In the genomic region with DNA sequence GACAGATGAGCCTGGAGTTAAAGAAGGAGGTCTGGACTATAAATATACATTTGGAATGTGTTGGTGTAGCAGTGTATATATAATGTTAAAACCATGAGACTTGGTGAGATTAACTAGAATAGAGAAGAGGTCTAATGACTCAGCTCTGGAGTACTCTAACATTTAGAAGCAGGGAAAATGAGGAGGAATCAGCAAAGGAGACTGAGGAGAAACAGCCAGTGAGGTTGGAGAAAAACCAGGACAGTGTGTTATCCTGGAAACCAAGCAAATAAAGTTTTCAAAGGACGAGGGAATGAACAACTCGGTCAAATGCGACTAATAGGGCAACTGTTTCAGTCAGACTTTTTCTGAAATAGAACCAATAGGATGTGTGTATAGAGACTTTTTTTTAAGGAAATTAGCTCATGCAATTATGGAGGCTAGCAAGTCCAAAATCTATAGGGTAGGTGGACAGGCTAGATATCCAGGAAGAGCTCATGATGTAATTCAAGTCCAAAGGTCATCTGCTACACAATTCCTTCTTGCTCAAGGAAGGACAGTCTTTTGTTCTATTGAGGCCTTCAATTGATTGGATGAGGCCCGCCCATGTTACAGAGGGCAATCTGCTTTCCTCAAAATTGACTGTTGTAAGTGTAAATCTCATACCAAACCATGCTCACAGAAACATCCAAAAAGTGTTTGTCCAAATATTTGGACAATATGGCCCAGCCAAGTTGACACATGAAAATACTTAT, we compare ENCODE assay signal across 1 cellular context.
TF ChIP-seq lines count a peak whose summit lies in the region.

No MANE protein-coding gene starts in this region.

TF ChIP-seq in HepG2, 621 proteins besides CTCF, POLR2A, EP300 and RAD21 (continues in another document):
- TF ChIP-seq ZNF468 (CRISPR knock-in tag; IDR thresholded peaks at IDR 0.05) (no peak), ZNF775 (CRISPR knock-in tag; IDR thresholded peaks at IDR 0.05; ENCODE audit: borderline replicate concordance) (no peak), RARA (CRISPR knock-in tag; IDR thresholded peaks at IDR 0.05) (0 out of 2 replicates have a peak, but pooled peaks have one; percentile 14), ISX (CRISPR knock-in tag; conservative IDR thresholded peaks at IDR 0.05) (no peak), SMYD3 (CRISPR knock-in tag; IDR thresholded peaks at IDR 0.05) (no peak), ZNF20 (CRISPR knock-in tag; IDR thresholded peaks at IDR 0.05) (no peak), SATB2 (CRISPR knock-in tag; IDR thresholded peaks at IDR 0.05) (no peak), KMT2B (CRISPR knock-in tag; IDR thresholded peaks at IDR 0.05) (no peak), ZNF644 (CRISPR knock-in tag; IDR thresholded peaks at IDR 0.05; ENCODE audit: low read depth) (0 out of 2 replicates have a peak, but pooled peaks have one; percentile 23), NFE2 (CRISPR knock-in tag; IDR thresholded peaks at IDR 0.05) (no peak), EHMT2 (IDR thresholded peaks at IDR 0.05; ENCODE audit: borderline replicate concordance, low read depth, low read length) (peak; percentile 51; the same call in 1 of the 2 replicates), ZFP62 (CRISPR knock-in tag; IDR thresholded peaks at IDR 0.05) (no peak), MXI1 (IDR thresholded peaks at IDR 0.05; ENCODE audit: borderline replicate concordance, low read depth, low read length) (no peak), ISL2 (CRISPR knock-in tag; IDR thresholded peaks at IDR 0.05) (no peak), IRX3 (CRISPR knock-in tag; IDR thresholded peaks at IDR 0.05; ENCODE audit: borderline replicate concordance, low read depth) (no peak), ZNF7 (CRISPR knock-in tag; IDR thresholded peaks at IDR 0.05) (no peak), REL (CRISPR knock-in tag; conservative IDR thresholded peaks at IDR 0.05) (no peak), POGZ (CRISPR knock-in tag; IDR thresholded peaks at IDR 0.05) (peak; percentile 49; the same call in 1 of the 2 replicates), JUN (CRISPR knock-in tag; IDR thresholded peaks at IDR 0.05) (no peak), ELF3 (CRISPR knock-in tag; IDR thresholded peaks at IDR 0.05) (no peak; the same call in 1 of the 2 replicates), IKZF1 (IDR thresholded peaks at IDR 0.05) (no peak), SIX1 (CRISPR knock-in tag; IDR thresholded peaks at IDR 0.05; ENCODE audit: borderline replicate concordance) (no peak), ZNF788 (CRISPR knock-in tag; IDR thresholded peaks at IDR 0.05; ENCODE audit: borderline replicate concordance) (no peak), PAWR (CRISPR knock-in tag; IDR thresholded peaks at IDR 0.05; ENCODE audit: borderline replicate concordance) (no peak), HNRNPK (IDR thresholded peaks at IDR 0.05; ENCODE audit: low read depth, low read length, poor library complexity, severe bottlenecking) (no peak), ZNF160 (CRISPR knock-in tag; IDR thresholded peaks at IDR 0.05) (no peak), JUNB (CRISPR knock-in tag; IDR thresholded peaks at IDR 0.05; ENCODE audit: borderline replicate concordance) (no peak), TBX2 (CRISPR knock-in tag; IDR thresholded peaks at IDR 0.05; ENCODE audit: borderline replicate concordance) (no peak), RFXAP (CRISPR knock-in tag; IDR thresholded peaks at IDR 0.05; ENCODE audit: borderline replicate concordance) (no peak), KDM5B (CRISPR knock-in tag; IDR thresholded peaks at IDR 0.05; ENCODE audit: borderline replicate concordance) (no peak), SALL1 (CRISPR knock-in tag; IDR thresholded peaks at IDR 0.05) (no peak), KDM5A (IDR thresholded peaks at IDR 0.05; ENCODE audit: borderline replicate concordance, low read length) (no peak), ZNF850 (CRISPR knock-in tag; conservative IDR thresholded peaks at IDR 0.05) (no peak), ZMYM4 (CRISPR knock-in tag; IDR thresholded peaks at IDR 0.05) (0 out of 2 replicates have a peak, but pooled peaks have one; percentile 35), ZNF672 (CRISPR knock-in tag; IDR thresholded peaks at IDR 0.05) (no peak), BCL6 (CRISPR knock-in tag; IDR thresholded peaks at IDR 0.05) (0 out of 2 replicates have a peak, but pooled peaks have one; percentile 46), AGO1 (IDR thresholded peaks at IDR 0.05; ENCODE audit: low read depth, low read length, poor library complexity, severe bottlenecking) (no peak), MAFK (conservative IDR thresholded peaks at IDR 0.05 in 1 of 2, IDR thresholded peaks at IDR 0.05 in 1 of 2; ENCODE audit: low read length in 2 of 2) (no peak), PHF20 (CRISPR knock-in tag; IDR thresholded peaks at IDR 0.05) (no peak), FOXA3 (CRISPR knock-in tag; IDR thresholded peaks at IDR 0.05) (peak; percentile 29; the same call in 1 of the 2 replicates), TOPORS (CRISPR knock-in tag; IDR thresholded peaks at IDR 0.05) (no peak), HDAC1 (CRISPR knock-in tag; IDR thresholded peaks at IDR 0.05) (no peak), KLF15 (CRISPR knock-in tag; IDR thresholded peaks at IDR 0.05; ENCODE audit: borderline replicate concordance) (no peak), SAP130 (CRISPR knock-in tag; IDR thresholded peaks at IDR 0.05; ENCODE audit: low read depth) (no peak), ZNF451 (CRISPR knock-in tag; IDR thresholded peaks at IDR 0.05) (no peak), ZKSCAN1 (IDR thresholded peaks at IDR 0.05; ENCODE audit: low read length) (no peak), ZNF205 (CRISPR knock-in tag; IDR thresholded peaks at IDR 0.05) (no peak), SOX13 (IDR thresholded peaks at IDR 0.05) (peak; percentile 88; the same call in 1 of the 2 replicates), SOX13 (CRISPR knock-in tag; conservative IDR thresholded peaks at IDR 0.05 in 1 of 2, IDR thresholded peaks at IDR 0.05 in 1 of 2) (peak in 1 of 2 experiments; percentile 94; a peak in 2 of 4 replicates), SNRNP70 (IDR thresholded peaks at IDR 0.05; ENCODE audit: low read depth, low read length) (no peak), TAF15 (IDR thresholded peaks at IDR 0.05; ENCODE audit: low read depth, low read length, poor library complexity, severe bottlenecking) (no peak), ZNF619 (CRISPR knock-in tag; IDR thresholded peaks at IDR 0.05) (no peak), SOX5 (CRISPR knock-in tag; IDR thresholded peaks at IDR 0.05; ENCODE audit: borderline replicate concordance) (peak; percentile 82), ZNF383 (CRISPR knock-in tag; IDR thresholded peaks at IDR 0.05; ENCODE audit: borderline replicate concordance) (no peak), ZNF777 (CRISPR knock-in tag; IDR thresholded peaks at IDR 0.05) (no peak), KLF13 (CRISPR knock-in tag; IDR thresholded peaks at IDR 0.05) (no peak), MZF1 (CRISPR knock-in tag; IDR thresholded peaks at IDR 0.05; ENCODE audit: borderline replicate concordance) (no peak), ATM (IDR thresholded peaks at IDR 0.05; ENCODE audit: borderline replicate concordance) (no peak), THAP11 (CRISPR knock-in tag; IDR thresholded peaks at IDR 0.05) (no peak)
- TF ChIP-seq, protein P1, sequence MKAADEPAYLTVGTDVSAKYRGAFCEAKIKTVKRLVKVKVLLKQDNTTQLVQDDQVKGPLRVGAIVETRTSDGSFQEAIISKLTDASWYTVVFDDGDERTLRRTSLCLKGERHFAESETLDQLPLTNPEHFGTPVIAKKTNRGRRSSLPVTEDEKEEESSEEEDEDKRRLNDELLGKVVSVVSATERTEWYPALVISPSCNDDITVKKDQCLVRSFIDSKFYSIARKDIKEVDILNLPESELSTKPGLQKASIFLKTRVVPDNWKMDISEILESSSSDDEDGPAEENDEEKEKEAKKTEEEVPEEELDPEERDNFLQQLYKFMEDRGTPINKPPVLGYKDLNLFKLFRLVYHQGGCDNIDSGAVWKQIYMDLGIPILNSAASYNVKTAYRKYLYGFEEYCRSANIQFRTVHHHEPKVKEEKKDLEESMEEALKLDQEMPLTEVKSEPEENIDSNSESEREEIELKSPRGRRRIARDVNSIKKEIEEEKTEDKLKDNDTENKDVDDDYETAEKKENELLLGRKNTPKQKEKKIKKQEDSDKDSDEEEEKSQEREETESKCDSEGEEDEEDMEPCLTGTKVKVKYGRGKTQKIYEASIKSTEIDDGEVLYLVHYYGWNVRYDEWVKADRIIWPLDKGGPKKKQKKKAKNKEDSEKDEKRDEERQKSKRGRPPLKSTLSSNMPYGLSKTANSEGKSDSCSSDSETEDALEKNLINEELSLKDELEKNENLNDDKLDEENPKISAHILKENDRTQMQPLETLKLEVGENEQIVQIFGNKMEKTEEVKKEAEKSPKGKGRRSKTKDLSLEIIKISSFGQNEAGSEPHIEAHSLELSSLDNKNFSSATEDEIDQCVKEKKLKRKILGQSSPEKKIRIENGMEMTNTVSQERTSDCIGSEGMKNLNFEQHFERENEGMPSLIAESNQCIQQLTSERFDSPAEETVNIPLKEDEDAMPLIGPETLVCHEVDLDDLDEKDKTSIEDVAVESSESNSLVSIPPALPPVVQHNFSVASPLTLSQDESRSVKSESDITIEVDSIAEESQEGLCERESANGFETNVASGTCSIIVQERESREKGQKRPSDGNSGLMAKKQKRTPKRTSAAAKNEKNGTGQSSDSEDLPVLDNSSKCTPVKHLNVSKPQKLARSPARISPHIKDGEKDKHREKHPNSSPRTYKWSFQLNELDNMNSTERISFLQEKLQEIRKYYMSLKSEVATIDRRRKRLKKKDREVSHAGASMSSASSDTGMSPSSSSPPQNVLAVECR (CRISPR knock-in tag; IDR thresholded peaks at IDR 0.05; ENCODE audit: borderline replicate concordance): no peak
- TF ChIP-seq, protein P2, sequence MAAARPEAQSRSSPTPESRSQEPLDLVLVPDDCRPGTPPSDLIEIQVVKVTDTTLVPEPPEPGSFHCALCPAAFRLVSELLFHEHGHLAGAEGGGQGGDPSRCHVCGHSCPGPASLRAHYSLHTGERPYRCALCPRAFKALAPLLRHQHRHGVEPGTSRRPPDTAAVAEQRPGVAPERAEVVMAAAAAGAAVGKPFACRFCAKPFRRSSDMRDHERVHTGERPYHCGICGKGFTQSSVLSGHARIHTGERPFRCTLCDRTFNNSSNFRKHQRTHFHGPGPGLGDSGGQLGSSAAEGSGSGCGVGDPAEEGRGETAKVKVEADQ (CRISPR knock-in tag; IDR thresholded peaks at IDR 0.05; ENCODE audit: borderline replicate concordance): no peak
- TF ChIP-seq, protein P3, sequence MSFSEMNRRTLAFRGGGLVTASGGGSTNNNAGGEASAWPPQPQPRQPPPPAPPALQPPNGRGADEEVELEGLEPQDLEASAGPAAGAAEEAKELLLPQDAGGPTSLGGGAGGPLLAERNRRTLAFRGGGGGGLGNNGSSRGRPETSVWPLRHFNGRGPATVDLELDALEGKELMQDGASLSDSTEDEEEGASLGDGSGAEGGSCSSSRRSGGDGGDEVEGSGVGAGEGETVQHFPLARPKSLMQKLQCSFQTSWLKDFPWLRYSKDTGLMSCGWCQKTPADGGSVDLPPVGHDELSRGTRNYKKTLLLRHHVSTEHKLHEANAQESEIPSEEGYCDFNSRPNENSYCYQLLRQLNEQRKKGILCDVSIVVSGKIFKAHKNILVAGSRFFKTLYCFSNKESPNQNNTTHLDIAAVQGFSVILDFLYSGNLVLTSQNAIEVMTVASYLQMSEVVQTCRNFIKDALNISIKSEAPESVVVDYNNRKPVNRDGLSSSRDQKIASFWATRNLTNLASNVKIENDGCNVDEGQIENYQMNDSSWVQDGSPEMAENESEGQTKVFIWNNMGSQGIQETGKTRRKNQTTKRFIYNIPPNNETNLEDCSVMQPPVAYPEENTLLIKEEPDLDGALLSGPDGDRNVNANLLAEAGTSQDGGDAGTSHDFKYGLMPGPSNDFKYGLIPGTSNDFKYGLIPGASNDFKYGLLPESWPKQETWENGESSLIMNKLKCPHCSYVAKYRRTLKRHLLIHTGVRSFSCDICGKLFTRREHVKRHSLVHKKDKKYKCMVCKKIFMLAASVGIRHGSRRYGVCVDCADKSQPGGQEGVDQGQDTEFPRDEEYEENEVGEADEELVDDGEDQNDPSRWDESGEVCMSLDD (CRISPR knock-in tag; IDR thresholded peaks at IDR 0.05; ENCODE audit: borderline replicate concordance): no peak
- TF ChIP-seq, protein P4, sequence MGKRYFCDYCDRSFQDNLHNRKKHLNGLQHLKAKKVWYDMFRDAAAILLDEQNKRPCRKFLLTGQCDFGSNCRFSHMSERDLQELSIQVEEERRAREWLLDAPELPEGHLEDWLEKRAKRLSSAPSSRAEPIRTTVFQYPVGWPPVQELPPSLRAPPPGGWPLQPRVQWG (CRISPR knock-in tag; IDR thresholded peaks at IDR 0.05; ENCODE audit: borderline replicate concordance, low read depth): no peak
- TF ChIP-seq, protein P5, sequence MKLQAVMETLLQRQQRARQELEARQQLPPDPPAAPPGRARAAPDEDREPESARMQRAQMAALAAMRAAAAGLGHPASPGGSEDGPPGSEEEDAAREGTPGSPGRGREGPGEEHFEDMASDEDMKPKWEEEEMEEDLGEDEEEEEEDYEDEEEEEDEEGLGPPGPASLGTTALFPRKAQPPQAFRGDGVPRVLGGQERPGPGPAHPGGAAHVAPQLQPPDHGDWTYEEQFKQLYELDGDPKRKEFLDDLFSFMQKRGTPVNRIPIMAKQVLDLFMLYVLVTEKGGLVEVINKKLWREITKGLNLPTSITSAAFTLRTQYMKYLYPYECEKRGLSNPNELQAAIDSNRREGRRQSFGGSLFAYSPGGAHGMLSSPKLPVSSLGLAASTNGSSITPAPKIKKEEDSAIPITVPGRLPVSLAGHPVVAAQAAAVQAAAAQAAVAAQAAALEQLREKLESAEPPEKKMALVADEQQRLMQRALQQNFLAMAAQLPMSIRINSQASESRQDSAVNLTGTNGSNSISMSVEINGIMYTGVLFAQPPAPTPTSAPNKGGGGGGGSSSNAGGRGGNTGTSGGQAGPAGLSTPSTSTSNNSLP (IDR thresholded peaks at IDR 0.05; ENCODE audit: low read depth, low read length): no peak
- TF ChIP-seq, protein P6, sequence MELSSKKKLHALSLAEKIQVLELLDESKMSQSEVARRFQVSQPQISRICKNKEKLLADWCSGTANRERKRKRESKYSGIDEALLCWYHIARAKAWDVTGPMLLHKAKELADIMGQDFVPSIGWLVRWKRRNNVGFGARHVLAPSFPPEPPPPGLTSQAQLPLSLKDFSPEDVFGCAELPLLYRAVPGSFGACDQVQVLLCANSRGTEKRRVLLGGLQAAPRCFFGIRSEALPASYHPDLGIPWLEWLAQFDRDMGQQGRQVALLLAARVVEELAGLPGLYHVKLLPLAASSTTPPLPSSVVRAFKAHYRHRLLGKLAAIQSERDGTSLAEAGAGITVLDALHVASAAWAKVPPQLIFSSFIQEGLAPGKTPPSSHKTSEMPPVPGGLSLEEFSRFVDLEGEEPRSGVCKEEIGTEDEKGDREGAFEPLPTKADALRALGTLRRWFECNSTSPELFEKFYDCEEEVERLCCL (CRISPR knock-in tag; IDR thresholded peaks at IDR 0.05; ENCODE audit: borderline replicate concordance): no peak
- TF ChIP-seq, protein P7, sequence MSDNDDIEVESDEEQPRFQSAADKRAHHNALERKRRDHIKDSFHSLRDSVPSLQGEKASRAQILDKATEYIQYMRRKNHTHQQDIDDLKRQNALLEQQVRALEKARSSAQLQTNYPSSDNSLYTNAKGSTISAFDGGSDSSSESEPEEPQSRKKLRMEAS (IDR thresholded peaks at IDR 0.05): no peak
